20 cellular contexts compared by ENCODE assay signal in genomic region chr6:33105916-33106871, GRCh38. TPM values are rescaled to one million over a fixed set of nuclear protein-coding genes. Genes with fewer than 3 reads are reported as not detected.
DNase-seq lines count a peak whose midpoint lies in the region; FAIRE-seq and TF ChIP-seq lines count a peak whose summit lies in the region.
"Had no signal": no experiment of that assay in that cellular context is flagged by ENCODE, and none has a peak within 500 bp of the region (broad histone marks: within the 10 kb centered on the region; RNA-seq: fewer than 3 reads in every experiment).

No MANE protein-coding gene starts in this region.

- TF ChIP-seq CTCF in prostate gland (IDR thresholded peaks at IDR 0.05), result no peak
- TF ChIP-seq CTCF in neural progenitor cell (IDR thresholded peaks at IDR 0.05), result no peak
- no peak for TF ChIP-seq CTCF in testis (IDR thresholded peaks at IDR 0.05)
- no peak for TF ChIP-seq CTCF in brain microvascular endothelial cell (IDR thresholded peaks at IDR 0.05; ENCODE audit: low read depth, low read length, missing control alignments)

- H3K4me1 Mint-ChIP-seq in dendritic cell treated with granulocyte-macrophage colony-stimulating factor and Interleukin-4, amounts not matched to agents 40 ng/mL and 50 ng/mL, for 4 days (ENCODE audit: low read depth), result peaks cover 43% of the 10 kb centered on the region
- H3K4me1 Mint-ChIP-seq in neural progenitor cell, result no peaks in the 10 kb centered on the region
- H3K4me1 Mint-ChIP-seq: CD8-positive, alpha-beta memory T cell had no signal

- no peak overlapping the region for H3K9ac ChIP-seq in neural progenitor cell
- H3K9ac ChIP-seq: BLaER1 treated with 17β-estradiol and CSF1 and Interleukin-3, amounts not matched to agents 10 nM and 100 nM had no signal

- peak; percentile 35 for FAIRE-seq in GM19239 (lab: Jason Lieb, UNC)
- FAIRE-seq: D721Med had no signal

- no peak overlapping the region for H3K4me2 ChIP-seq in neural progenitor cell
- H3K4me2 ChIP-seq: PC-9 had no signal

- H3K27ac ChIP-seq in prostate gland (peak overlapping the region in 1 of 2 donors; percentile 57), neural progenitor cell (no peak overlapping the region), testis (no peak overlapping the region), brain microvascular endothelial cell (no peak overlapping the region)
- H3K27ac ChIP-seq: BLaER1 treated with 17β-estradiol and CSF1 and Interleukin-3, amounts not matched to agents 10 nM and 100 nM; PC-9; RWPE1; SJCRH30 had no signal

- H3K36me3 ChIP-seq in prostate gland (no peaks in the 10 kb centered on the region), neural progenitor cell (no peaks in the 10 kb centered on the region), testis (ENCODE audit: low read depth, missing control alignments) (no peaks in the 10 kb centered on the region), brain microvascular endothelial cell (replicated peaks) (no peaks in the 10 kb centered on the region)
- H3K36me3 ChIP-seq: SJCRH30 had no signal

- no peaks in the 10 kb centered on the region for H4K20me1 ChIP-seq in neural progenitor cell (ENCODE audit: low read depth)
- H4K20me1 ChIP-seq: BLaER1 treated with 17β-estradiol and CSF1 and Interleukin-3, amounts not matched to agents 10 nM and 100 nM had no signal

- H3K9me3 ChIP-seq in prostate gland (no peaks in the 10 kb centered on the region), neural progenitor cell (ENCODE audit: low read depth) (no peaks in the 10 kb centered on the region), testis (no peaks in the 10 kb centered on the region)

- H3K4me3 ChIP-seq in prostate gland (no peak overlapping the region), neural progenitor cell (no peak overlapping the region), testis (no peak overlapping the region), brain microvascular endothelial cell (ENCODE audit: low read depth, low read length) (no peak overlapping the region)
- H3K4me3 ChIP-seq: BLaER1 treated with 17β-estradiol and CSF1 and Interleukin-3, amounts not matched to agents 10 nM and 100 nM; PC-9; SJCRH30 had no signal

- peaks cover 42% of the 10 kb centered on the region for H3K27me3 Mint-ChIP-seq in dendritic cell treated with granulocyte-macrophage colony-stimulating factor and Interleukin-4, amounts not matched to agents 40 ng/mL and 50 ng/mL, for 4 days
- peaks cover 15% of the 10 kb centered on the region for H3K27me3 Mint-ChIP-seq in neural progenitor cell (ENCODE audit: insufficient read depth, low read depth)

- intact Hi-C loops in dendritic cell treated with granulocyte-macrophage colony-stimulating factor and Interleukin-4, amounts not matched to agents 40 ng/mL and 50 ng/mL, for 4 days (cut with micrococcal nuclease), result no loop called here
- intact Hi-C loops in prostate gland (cut with DNase I), result no loop called here
- intact Hi-C loops in testis (cut with DNase I; ENCODE audit: low total_unique reads), result no loop called here

- H3K9me3 Mint-ChIP-seq in dendritic cell treated with granulocyte-macrophage colony-stimulating factor and Interleukin-4, amounts not matched to agents 40 ng/mL and 50 ng/mL, for 4 days, result peaks cover 35% of the 10 kb centered on the region
- H3K9me3 Mint-ChIP-seq in neural progenitor cell, result peaks cover 16% of the 10 kb centered on the region

- no peak for TF ChIP-seq POLR2A in prostate gland (IDR thresholded peaks at IDR 0.05)
- TF ChIP-seq POLR2A in testis (IDR thresholded peaks at IDR 0.05), result no peak

- H3K27ac Mint-ChIP-seq in dendritic cell treated with granulocyte-macrophage colony-stimulating factor and Interleukin-4, amounts not matched to agents 40 ng/mL and 50 ng/mL, for 4 days, result peak overlapping the region; percentile 21
- H3K27ac Mint-ChIP-seq in neural progenitor cell, result no peak overlapping the region

- H3K79me2 ChIP-seq in neural progenitor cell (ENCODE audit: low read depth), result no peaks in the 10 kb centered on the region

- DNase-seq in G401 (ENCODE audit: low spot score) (peak; percentile 71), GM19239 (ENCODE audit: insufficient read length, low spot score) (no peak), prostate gland (ENCODE audit: low spot score) (peak; percentile 68), neural progenitor cell (ENCODE audit: low spot score) (no peak), testis (no peak), brain microvascular endothelial cell (no peak)
- DNase-seq: CD8-positive, alpha-beta memory T cell; DMS79 treated with DMSO at 0.1 percent for 48 hours; KG1; NCI-H1417; NCI-H187 treated with DMSO at 0.1 percent for 48 hours; NCI-H226; NCI-H524; NCI-H82; PC-9; SJCRH30 had no signal

- H3F3A ChIP-seq in neural progenitor cell (ENCODE audit: low read depth), result no peaks in the 10 kb centered on the region

- H3K27me3 ChIP-seq in prostate gland (replicated peaks; ENCODE audit: insufficient read depth), result no peaks in the 10 kb centered on the region
- H3K27me3 ChIP-seq in neural progenitor cell, result peaks cover 39% of the 10 kb centered on the region
- no peaks in the 10 kb centered on the region for H3K27me3 ChIP-seq in testis
- H3K27me3 ChIP-seq in brain microvascular endothelial cell (replicated peaks), result no peaks in the 10 kb centered on the region
- H3K27me3 ChIP-seq: BLaER1 treated with 17β-estradiol and CSF1 and Interleukin-3, amounts not matched to agents 10 nM and 100 nM; SJCRH30 had no signal

- WGBS in prostate gland, result 68% methylated on average over 9 of the region's 9 CpGs
- WGBS in testis, 2 donors, result 74 to 84% methylated on average over 8 to 9 of the region's 9 CpGs

- H3K4me1 ChIP-seq in prostate gland (replicated peaks) (no peaks in the 10 kb centered on the region), neural progenitor cell (no peaks in the 10 kb centered on the region), testis (no peaks in the 10 kb centered on the region)
- H3K4me1 ChIP-seq: SJCRH30 had no signal

- in situ Hi-C loops in G401 (cut with HindIII; ENCODE audit: low sequenced_read_pairs), result no loop called here
- in situ Hi-C loops in brain microvascular endothelial cell (cut with HindIII; ENCODE audit: low pct_ligation_motif_present, low sequenced_read_pairs), result no loop called here

- peaks cover 15% of the 10 kb centered on the region for H3K36me3 Mint-ChIP-seq in dendritic cell treated with granulocyte-macrophage colony-stimulating factor and Interleukin-4, amounts not matched to agents 40 ng/mL and 50 ng/mL, for 4 days (ENCODE audit: low read depth)
- no peaks in the 10 kb centered on the region for H3K36me3 Mint-ChIP-seq in neural progenitor cell

- H3K4me3 Mint-ChIP-seq in dendritic cell treated with granulocyte-macrophage colony-stimulating factor and Interleukin-4, amounts not matched to agents 40 ng/mL and 50 ng/mL, for 4 days, result no peak overlapping the region
- no peak overlapping the region for H3K4me3 Mint-ChIP-seq in neural progenitor cell
- H3K4me3 Mint-ChIP-seq: CD8-positive, alpha-beta memory T cell had no signal

- H2AFZ ChIP-seq in neural progenitor cell (replicated peaks), result no peak overlapping the region
- H2AFZ ChIP-seq: PC-9 had no signal

RNA-seq across cellular contexts. Expression of gene HLA-DPB1, which starts 30.4 kb away (rescaled TPM):
- total RNA-seq in G401 (2014; rRNA removed; shearing (Covaris generic)), result not detected in 2 replicates
- total RNA-seq in prostate gland (10 to 100 TPM; 51.6 to 57.5 TPM), neural progenitor cell (ENCODE audit: low replicate concordance) (8.0 and 23.3 TPM in 2 replicates), testis (10 to 100 TPM; 14.4 to 39.5 TPM)
- 183 TPM for polyA plus RNA-seq in testis (ENCODE audit: insufficient read depth, low read depth, low replicate concordance)
- total RNA-seq: PC-9, SJCRH30 had no signal

RNA-seq across cellular contexts. Expression of gene HLA-DPA1, which starts 32.7 kb away (rescaled TPM):
- not detected in 2 replicates for total RNA-seq in G401 (2014; rRNA removed; shearing (Covaris generic))
- total RNA-seq in prostate gland (10 to 100 TPM; 69.5 to 73.7 TPM), neural progenitor cell (ENCODE audit: low replicate concordance) (1.5 and 2.8 TPM in 2 replicates), testis (10 to 100 TPM; 26.5 to 48.9 TPM)
- polyA plus RNA-seq in testis (ENCODE audit: insufficient read depth, low read depth, low replicate concordance), result 143 TPM
- total RNA-seq: PC-9, SJCRH30 had no signal

Comparison
In these comparisons a context has a peak if more than half of its experiments do, and no peak if none do; other contexts are left out.
1. DNase-seq: peak in G401 (single experiment) and prostate gland (single experiment); none in GM19239 (single experiment), neural progenitor cell (single experiment), testis (single experiment) and brain microvascular endothelial cell (single experiment).